ENCODE assay signal across 14 cellular contexts in the genomic region with DNA sequence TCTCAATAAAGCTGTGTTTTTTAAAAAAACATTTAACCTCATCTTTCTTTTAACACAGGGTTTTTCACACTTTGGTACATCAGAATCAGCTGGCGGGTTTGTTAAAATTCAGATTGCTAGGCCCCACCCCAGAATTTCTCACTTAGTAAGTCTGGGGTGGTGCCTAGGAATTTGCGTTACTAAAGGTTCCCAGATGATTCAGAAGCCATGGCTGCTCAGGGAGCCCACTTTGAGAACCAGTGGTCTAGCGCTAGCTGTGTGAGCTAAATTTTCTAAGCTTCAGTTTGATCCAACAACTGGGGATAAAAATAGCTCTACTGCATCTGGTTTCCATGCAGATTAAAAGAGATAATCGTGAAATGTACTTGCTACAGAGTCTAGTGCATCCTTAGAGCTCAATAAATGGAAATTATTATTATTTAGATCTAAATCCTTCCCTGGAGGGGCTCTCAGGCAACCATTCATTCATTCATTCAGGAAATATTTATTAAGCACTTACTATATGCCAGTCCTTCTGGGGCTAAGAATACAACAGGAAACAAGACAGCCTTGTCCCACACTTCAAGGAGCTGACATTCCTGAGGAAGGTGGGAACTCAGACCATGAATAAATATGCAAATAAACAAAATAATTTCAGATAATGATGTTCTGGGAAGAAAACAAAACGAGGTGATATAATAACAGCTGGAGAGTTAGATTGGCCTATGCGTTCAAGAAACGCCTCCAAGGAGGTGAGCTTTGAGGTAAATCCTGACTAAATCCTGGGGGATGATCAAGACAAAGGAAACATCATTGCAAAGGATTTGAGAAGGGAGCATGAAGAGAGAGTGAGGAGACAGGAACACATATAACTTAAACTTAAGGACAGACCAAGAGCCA. TPM values are rescaled to one million over a fixed set of nuclear protein-coding genes. Genes with fewer than 3 reads are reported as not detected.
A peak's percentile ranks its signal among the peaks of the same experiment; 100 is the strongest.
DNase-seq lines count a peak whose midpoint lies in the region; ATAC-seq, FAIRE-seq and TF ChIP-seq lines count a peak whose summit lies in the region.
"Had no signal": no experiment of that assay in that cellular context is flagged by ENCODE, and none has a peak within 500 bp of the region (broad histone marks: within the 10 kb centered on the region; RNA-seq: fewer than 3 reads in every experiment).

No MANE protein-coding gene starts in this region.

- H3K9ac ChIP-seq in adipocyte (ENCODE audit: low read length) (peak overlapping the region; percentile 85), keratinocyte (ENCODE audit: control insufficient read depth, extremely low read depth, insufficient read depth, low read length) (peak overlapping the region; percentile 31)

- H3K9me3 ChIP-seq in adipocyte (ENCODE audit: control insufficient read depth, low read length): no peaks in the 10 kb centered on the region
- H3K9me3 ChIP-seq in keratinocyte (ENCODE audit: control insufficient read depth, low read depth, low read length): no peaks in the 10 kb centered on the region
- H3K9me3 ChIP-seq in transverse colon: no peaks in the 10 kb centered on the region
- H3K9me3 ChIP-seq: MG63 had no signal

- in situ Hi-C loops in transverse colon (cut with MboI; ENCODE audit: low pct_ligation_motif_present in 1 of 4, low pct_unique_long_range_greater_than_20kb in 1 of 4, low sequenced_read_pairs in 3 of 4): no loop called here

- TF ChIP-seq CTCF in keratinocyte (optimal IDR thresholded peaks at IDR 0.05 in 1 of 3, IDR thresholded peaks at IDR 0.05 in 1 of 3, conservative IDR thresholded peaks at IDR 0.05 in 1 of 3; ENCODE audit: extremely low read depth in 1 of 3, insufficient read depth in 2 of 3, low read length in 3 of 3) (no peak), transverse colon (IDR thresholded peaks at IDR 0.05) (no peak)

- no peaks in the 10 kb centered on the region for H3K79me2 ChIP-seq in keratinocyte (ENCODE audit: control insufficient read depth, insufficient read depth, low read length)

- peak overlapping the region; percentile 15 for H2AFZ ChIP-seq in keratinocyte (ENCODE audit: control insufficient read depth, low read length)

- H3K4me3 ChIP-seq in adipocyte (ENCODE audit: low read length): peak overlapping the region; percentile 64
- H3K4me3 ChIP-seq in keratinocyte (ENCODE audit: control insufficient read depth in 2 of 3, extremely low read depth in 1 of 3, insufficient read depth in 2 of 3, low read depth in 1 of 3, low read length in 3 of 3): peak overlapping the region in 2 of 3 experiments; percentile 2 to 3
- H3K4me3 ChIP-seq in transverse colon: no peak overlapping the region
- H3K4me3 ChIP-seq: MG63 had no signal

- no peaks in the 10 kb centered on the region for H4K20me1 ChIP-seq in keratinocyte (ENCODE audit: control insufficient read depth, extremely low read depth, insufficient read depth, low read length)

- dilution Hi-C loops in keratinocyte (cut with MboI; ENCODE audit: extremely low pct_ligation_motif_present, low sequenced_read_pairs): no loop called here

- peak overlapping the region; percentile 75 for H3K4me2 ChIP-seq in keratinocyte (ENCODE audit: control insufficient read depth, extremely low read depth, insufficient read depth, low read depth, low read length)

- H3K9me1 ChIP-seq in keratinocyte (ENCODE audit: control insufficient read depth, extremely low read depth, insufficient read depth, low read length): no peaks in the 10 kb centered on the region

- peaks cover 48% of the 10 kb centered on the region for H3K4me1 ChIP-seq in adipocyte (ENCODE audit: control insufficient read depth, insufficient read depth, low read length)
- H3K4me1 ChIP-seq in keratinocyte (ENCODE audit: control insufficient read depth, extremely low read depth, insufficient read depth, low read length): peaks cover 21% of the 10 kb centered on the region
- H3K4me1 ChIP-seq in transverse colon: peaks cover 0 to 8% (median 2%) of the 10 kb centered on the region in 4 donors

- ATAC-seq in GM21423 (IDR thresholded peaks at IDR 0.05; ENCODE audit: unreplicated experiment) (no peak), HG03108 (IDR thresholded peaks at IDR 0.05; ENCODE audit: unreplicated experiment) (no peak)
- ATAC-seq: activated T-helper 17 cell treated with anti-CD3 and anti-CD28 coated beads, Interleukin-2, amount 50 U/mL, for 72 hours had no signal

- no peak for TF ChIP-seq POLR2A in transverse colon (IDR thresholded peaks at IDR 0.05)

- H3K27me3 ChIP-seq in adipocyte (replicated peaks; ENCODE audit: control insufficient read depth, insufficient read depth, low read length) (no peaks in the 10 kb centered on the region), keratinocyte (ENCODE audit: control insufficient read depth, extremely low read depth, insufficient read depth, low read length) (no peaks in the 10 kb centered on the region), transverse colon (no peaks in the 10 kb centered on the region)
- H3K27me3 ChIP-seq: MG63 had no signal

- FAIRE-seq in keratinocyte (lab: Jason Lieb, UNC): no peak
- FAIRE-seq: bronchial epithelial cell had no signal

- 80 to 83% methylated on average over 7 of the region's 7 CpGs for WGBS in transverse colon (ENCODE audit: low coverage in 1 of 2), 2 donors

- DNase-seq in GM04504 (ENCODE audit: low read depth) (peak; percentile 33), adipocyte (ENCODE audit: low read depth) (peak; percentile 28), keratinocyte (ENCODE audit: low read depth, low spot score) (no peak), transverse colon (no peak), amygdala (lab: John Stamatoyannopoulos, UW) (no peak)
- DNase-seq: activated CD4-positive, alpha-beta T cell treated with anti-CD3 and anti-CD28 coated beads, Interleukin-2, amount 50 U/mL, for 1 hour; NCI-H2171 treated with DMSO at 0.1 percent for 48 hours; T-helper 2 cell had no signal

- intact Hi-C loops in transverse colon (cut with DNase I; ENCODE audit: low total_unique reads): no loop called here

- H3K36me3 ChIP-seq in adipocyte (ENCODE audit: control insufficient read depth, insufficient read depth, low read length, severe bottlenecking) (no peaks in the 10 kb centered on the region), keratinocyte (ENCODE audit: control insufficient read depth in 2 of 2, extremely low read depth in 1 of 2, insufficient read depth in 2 of 2, low read length in 2 of 2) (no peaks in the 10 kb centered on the region), transverse colon (no peaks in the 10 kb centered on the region)
- H3K36me3 ChIP-seq: MG63 had no signal

- no peak for TF ChIP-seq EP300 in transverse colon (IDR thresholded peaks at IDR 0.05; ENCODE audit: low read depth)

- peak overlapping the region; percentile 84 for H3K27ac ChIP-seq in keratinocyte (ENCODE audit: control insufficient read depth, insufficient read depth, low read length)
- H3K27ac ChIP-seq in transverse colon: peak overlapping the region in 3 of 4 donors; percentile 13 to 50 (median 47)

RNA-seq across cellular contexts. Expression of a gene that starts 3.9 kb away (rescaled TPM):
- polyA plus RNA-seq in keratinocyte: not detected in 3 replicates
- not detected for polyA plus RNA-seq in keratinocyte (2011; ENCODE audit: low read depth)
- polyA plus RNA-seq in keratinocyte (2011; cell fraction: cytosol; rRNA removed): 0.08 TPM in 1 of 2 replicates, not detected in the other
- not detected in 2 replicates for polyA plus RNA-seq in keratinocyte (2011; cell fraction: nucleus; rRNA removed)
- polyA plus RNA-seq in keratinocyte (2012; ENCODE audit: low replicate concordance): not detected in 2 replicates
- 0.30 TPM in 1 of 3 replicates, not detected in the others for polyA minus RNA-seq in keratinocyte
- not detected for polyA minus RNA-seq in keratinocyte (2011; cell fraction: cytosol; rRNA and poly(A)+ RNA removed)
- polyA minus RNA-seq in keratinocyte (2011; cell fraction: nucleus; rRNA and poly(A)+ RNA removed): not detected in 2 replicates
- total RNA-seq in transverse colon: 10 to 100 TPM in 3 of 4 donors, under 1 TPM in 1; 1.00 to 50.5 (median 48.0) TPM
- total RNA-seq: bronchial epithelial cell, OCI-LY7 had no signal

RNA-seq across cellular contexts. Expression of a gene that starts 6.5 kb away (rescaled TPM):
- 45.1 to 61.1 TPM (median 48.0 TPM) in 3 replicates for polyA plus RNA-seq in keratinocyte
- 3.1 TPM for polyA plus RNA-seq in keratinocyte (2011; ENCODE audit: low read depth)
- 34.2 and 48.7 TPM in 2 replicates for polyA plus RNA-seq in keratinocyte (2011; cell fraction: cytosol; rRNA removed)
- 28.5 and 29.3 TPM in 2 replicates for polyA plus RNA-seq in keratinocyte (2011; cell fraction: nucleus; rRNA removed)
- 29.2 and 39.8 TPM in 2 replicates for polyA plus RNA-seq in keratinocyte (2012; ENCODE audit: low replicate concordance)
- polyA minus RNA-seq in keratinocyte: 40.4 to 53.0 TPM (median 46.5 TPM) in 3 replicates
- polyA minus RNA-seq in keratinocyte (2011; cell fraction: cytosol; rRNA and poly(A)+ RNA removed): 26.5 TPM
- polyA minus RNA-seq in keratinocyte (2011; cell fraction: nucleus; rRNA and poly(A)+ RNA removed): 8.2 and 16.0 TPM in 2 replicates
- total RNA-seq in transverse colon: 10 to 100 TPM in 3 of 4 donors, 1 to 10 TPM in 1; 5.8 to 73.0 (median 28.5) TPM

RNA-seq across cellular contexts. Expression of a gene that starts 18.7 kb away (rescaled TPM):
- 10.7 to 24.4 TPM (median 16.0 TPM) in 3 replicates for polyA plus RNA-seq in keratinocyte
- polyA plus RNA-seq in keratinocyte (2011; ENCODE audit: low read depth): 3.9 TPM
- 4.9 and 5.0 TPM in 2 replicates for polyA plus RNA-seq in keratinocyte (2011; cell fraction: cytosol; rRNA removed)
- 33.2 and 37.8 TPM in 2 replicates for polyA plus RNA-seq in keratinocyte (2011; cell fraction: nucleus; rRNA removed)
- 7.2 and 14.9 TPM in 2 replicates for polyA plus RNA-seq in keratinocyte (2012; ENCODE audit: low replicate concordance)
- polyA minus RNA-seq in keratinocyte: 9.0 to 18.6 TPM (median 15.5 TPM) in 3 replicates
- polyA minus RNA-seq in keratinocyte (2011; cell fraction: cytosol; rRNA and poly(A)+ RNA removed): 5.4 TPM
- 10.0 and 16.3 TPM in 2 replicates for polyA minus RNA-seq in keratinocyte (2011; cell fraction: nucleus; rRNA and poly(A)+ RNA removed)
- total RNA-seq in transverse colon: 100 to 1,000 TPM in 2 of 4 donors, 10 to 100 TPM in 2; 81.5 to 178 (median 108) TPM

RNA-seq across cellular contexts. Expression of a gene that starts 33.0 kb away (rescaled TPM):
- 6.3 to 12.7 TPM (median 7.4 TPM) in 3 replicates for polyA plus RNA-seq in keratinocyte
- polyA plus RNA-seq in keratinocyte (2011; ENCODE audit: low read depth): 11.4 TPM
- polyA plus RNA-seq in keratinocyte (2011; cell fraction: cytosol; rRNA removed): 5.2 and 8.5 TPM in 2 replicates
- polyA plus RNA-seq in keratinocyte (2011; cell fraction: nucleus; rRNA removed): 15.8 and 17.6 TPM in 2 replicates
- polyA plus RNA-seq in keratinocyte (2012; ENCODE audit: low replicate concordance): 8.2 and 17.4 TPM in 2 replicates
- polyA minus RNA-seq in keratinocyte: 14.8 to 17.4 TPM (median 15.8 TPM) in 3 replicates
- polyA minus RNA-seq in keratinocyte (2011; cell fraction: cytosol; rRNA and poly(A)+ RNA removed): 18.6 TPM
- 7.2 and 8.9 TPM in 2 replicates for polyA minus RNA-seq in keratinocyte (2011; cell fraction: nucleus; rRNA and poly(A)+ RNA removed)
- total RNA-seq in transverse colon: 10 to 100 TPM; 61.1 to 74.4 (median 67.1) TPM

RNA-seq across cellular contexts. Expression of a gene that starts 40.1 kb away (rescaled TPM):
- 31.5 to 39.0 TPM (median 37.6 TPM) in 3 replicates for polyA plus RNA-seq in keratinocyte
- 5.2 TPM for polyA plus RNA-seq in keratinocyte (2011; ENCODE audit: low read depth)
- 36.2 and 43.2 TPM in 2 replicates for polyA plus RNA-seq in keratinocyte (2011; cell fraction: cytosol; rRNA removed)
- polyA plus RNA-seq in keratinocyte (2011; cell fraction: nucleus; rRNA removed): 32.7 and 39.0 TPM in 2 replicates
- polyA plus RNA-seq in keratinocyte (2012; ENCODE audit: low replicate concordance): 24.9 and 33.2 TPM in 2 replicates
- 25.9 to 58.6 TPM (median 26.6 TPM) in 3 replicates for polyA minus RNA-seq in keratinocyte
- polyA minus RNA-seq in keratinocyte (2011; cell fraction: cytosol; rRNA and poly(A)+ RNA removed): 18.0 TPM
- 10.1 and 12.2 TPM in 2 replicates for polyA minus RNA-seq in keratinocyte (2011; cell fraction: nucleus; rRNA and poly(A)+ RNA removed)
- 10 to 100 TPM; 34.1 to 78.0 (median 43.9) TPM for total RNA-seq in transverse colon

Comparison
In these comparisons a context has a peak if more than half of its experiments do, and no peak if none do; other contexts are left out.
1. DNase-seq: peak in GM04504 (single experiment) and adipocyte (single experiment); none in keratinocyte (single experiment), transverse colon (single experiment) and amygdala (0 of 56).
2. H3K4me3 ChIP-seq: peak in adipocyte (single experiment) and keratinocyte (2 of 3); none in transverse colon (0 of 4).